1 cellular context compared by ENCODE assay signal in the genomic region with DNA sequence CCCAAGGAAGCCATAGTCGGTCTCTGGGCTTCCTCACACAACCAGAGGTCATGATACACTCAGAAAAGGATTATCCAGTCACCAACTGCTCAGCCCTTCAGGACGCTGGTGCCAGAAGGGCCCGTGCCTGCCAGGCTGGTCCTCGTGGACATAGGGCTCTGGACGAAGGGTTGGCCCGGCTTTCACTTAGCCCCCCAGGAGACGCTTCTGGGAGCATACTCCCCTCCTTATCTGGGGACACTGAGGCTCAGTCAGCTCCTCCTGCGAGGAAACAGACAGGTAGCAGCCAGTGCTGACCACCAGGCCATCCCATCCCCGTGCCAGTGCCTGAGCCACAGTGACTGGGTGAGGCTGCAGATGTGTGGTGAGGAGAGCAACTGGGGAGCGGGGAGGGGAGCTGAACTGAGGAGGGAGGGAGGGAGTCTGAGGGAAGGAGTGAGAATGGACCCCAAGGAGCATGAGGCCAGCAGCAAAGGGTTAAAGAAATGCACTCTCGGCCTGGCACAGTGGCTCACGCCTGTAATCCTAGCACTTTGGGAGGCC.
TF ChIP-seq lines count a peak whose summit lies in the region.

No MANE protein-coding gene starts in this region.

TF ChIP-seq in K562, 482 proteins besides CTCF, POLR2A, EP300 and RAD21 (continued from another document):
- TF ChIP-seq, protein P1, sequence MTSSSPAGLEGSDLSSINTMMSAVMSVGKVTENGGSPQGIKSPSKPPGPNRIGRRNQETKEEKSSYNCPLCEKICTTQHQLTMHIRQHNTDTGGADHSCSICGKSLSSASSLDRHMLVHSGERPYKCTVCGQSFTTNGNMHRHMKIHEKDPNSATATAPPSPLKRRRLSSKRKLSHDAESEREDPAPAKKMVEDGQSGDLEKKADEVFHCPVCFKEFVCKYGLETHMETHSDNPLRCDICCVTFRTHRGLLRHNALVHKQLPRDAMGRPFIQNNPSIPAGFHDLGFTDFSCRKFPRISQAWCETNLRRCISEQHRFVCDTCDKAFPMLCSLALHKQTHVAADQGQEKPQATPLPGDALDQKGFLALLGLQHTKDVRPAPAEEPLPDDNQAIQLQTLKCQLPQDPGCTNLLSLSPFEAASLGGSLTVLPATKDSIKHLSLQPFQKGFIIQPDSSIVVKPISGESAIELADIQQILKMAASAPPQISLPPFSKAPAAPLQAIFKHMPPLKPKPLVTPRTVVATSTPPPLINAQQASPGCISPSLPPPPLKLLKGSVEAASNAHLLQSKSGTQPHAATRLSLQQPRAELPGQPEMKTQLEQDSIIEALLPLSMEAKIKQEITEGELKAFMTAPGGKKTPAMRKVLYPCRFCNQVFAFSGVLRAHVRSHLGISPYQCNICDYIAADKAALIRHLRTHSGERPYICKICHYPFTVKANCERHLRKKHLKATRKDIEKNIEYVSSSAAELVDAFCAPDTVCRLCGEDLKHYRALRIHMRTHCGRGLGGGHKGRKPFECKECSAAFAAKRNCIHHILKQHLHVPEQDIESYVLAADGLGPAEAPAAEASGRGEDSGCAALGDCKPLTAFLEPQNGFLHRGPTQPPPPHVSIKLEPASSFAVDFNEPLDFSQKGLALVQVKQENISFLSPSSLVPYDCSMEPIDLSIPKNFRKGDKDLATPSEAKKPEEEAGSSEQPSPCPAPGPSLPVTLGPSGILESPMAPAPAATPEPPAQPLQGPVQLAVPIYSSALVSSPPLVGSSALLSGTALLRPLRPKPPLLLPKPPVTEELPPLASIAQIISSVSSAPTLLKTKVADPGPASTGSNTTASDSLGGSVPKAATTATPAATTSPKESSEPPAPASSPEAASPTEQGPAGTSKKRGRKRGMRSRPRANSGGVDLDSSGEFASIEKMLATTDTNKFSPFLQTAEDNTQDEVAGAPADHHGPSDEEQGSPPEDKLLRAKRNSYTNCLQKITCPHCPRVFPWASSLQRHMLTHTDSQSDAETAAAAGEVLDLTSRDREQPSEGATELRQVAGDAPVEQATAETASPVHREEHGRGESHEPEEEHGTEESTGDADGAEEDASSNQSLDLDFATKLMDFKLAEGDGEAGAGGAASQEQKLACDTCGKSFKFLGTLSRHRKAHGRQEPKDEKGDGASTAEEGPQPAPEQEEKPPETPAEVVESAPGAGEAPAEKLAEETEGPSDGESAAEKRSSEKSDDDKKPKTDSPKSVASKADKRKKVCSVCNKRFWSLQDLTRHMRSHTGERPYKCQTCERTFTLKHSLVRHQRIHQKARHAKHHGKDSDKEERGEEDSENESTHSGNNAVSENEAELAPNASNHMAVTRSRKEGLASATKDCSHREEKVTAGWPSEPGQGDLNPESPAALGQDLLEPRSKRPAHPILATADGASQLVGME (CRISPR knock-in tag; IDR thresholded peaks at IDR 0.05), result no peak
- TF ChIP-seq BHLHE40 (IDR thresholded peaks at IDR 0.05; ENCODE audit: low read length) (0 out of 2 replicates have a peak, but pooled peaks have one; percentile 1), MAZ (CRISPR knock-in tag; conservative IDR thresholded peaks at IDR 0.05 in 1 of 2, IDR thresholded peaks at IDR 0.05 in 1 of 2) (0 out of 4 replicates have a peak, but pooled peaks of 1 of the 2 experiments have one; percentile 22), ZNF24 (IDR thresholded peaks at IDR 0.05) (no peak), KLF6 (CRISPR knock-in tag; IDR thresholded peaks at IDR 0.05; ENCODE audit: borderline replicate concordance) (no peak), EHMT2 (IDR thresholded peaks at IDR 0.05) (no peak), ZNF79 (CRISPR knock-in tag; IDR thresholded peaks at IDR 0.05; ENCODE audit: low read depth) (no peak), SUPT5H (IDR thresholded peaks at IDR 0.05) (no peak), BRCA1 (IDR thresholded peaks at IDR 0.05) (no peak), BRCA1 (CRISPR knock-in tag; IDR thresholded peaks at IDR 0.05) (no peak), MYC (IDR thresholded peaks at IDR 0.05; ENCODE audit: low read depth, low read length) (no peak), MYC (CRISPR knock-in tag; IDR thresholded peaks at IDR 0.05; ENCODE audit: borderline replicate concordance, low read depth) (0 out of 2 replicates have a peak, but pooled peaks have one; percentile 26), GATAD2A (IDR thresholded peaks at IDR 0.05) (no peak), BACH1 (tag; IDR thresholded peaks at IDR 0.05) (0 out of 2 replicates have a peak, but pooled peaks have one; percentile 26), TCF3 (CRISPR knock-in tag; IDR thresholded peaks at IDR 0.05) (no peak), HNRNPUL1 (IDR thresholded peaks at IDR 0.05; ENCODE audit: low read length) (no peak), CTBP1 (IDR thresholded peaks at IDR 0.05; ENCODE audit: borderline replicate concordance) (no peak), GATA2 (CRISPR knock-in tag; IDR thresholded peaks at IDR 0.05) (no peak), RBFOX2 (IDR thresholded peaks at IDR 0.05; ENCODE audit: low read depth, low read length) (0 out of 2 replicates have a peak, but pooled peaks have one; percentile 20), ZNF184 (CRISPR knock-in tag; IDR thresholded peaks at IDR 0.05) (no peak), ZNF316 (IDR thresholded peaks at IDR 0.05) (no peak), ZNF263 (CRISPR knock-in tag; IDR thresholded peaks at IDR 0.05; ENCODE audit: borderline replicate concordance) (0 out of 2 replicates have a peak, but pooled peaks have one; percentile 7), ZNF408 (CRISPR knock-in tag; IDR thresholded peaks at IDR 0.05; ENCODE audit: low read depth) (no peak), ZNF436 (CRISPR knock-in tag; IDR thresholded peaks at IDR 0.05) (no peak), ZNF778 (CRISPR knock-in tag; IDR thresholded peaks at IDR 0.05) (no peak), ELF1 (tag; IDR thresholded peaks at IDR 0.05) (no peak), ZNF785 (CRISPR knock-in tag; IDR thresholded peaks at IDR 0.05) (no peak), PHF8 (IDR thresholded peaks at IDR 0.05; ENCODE audit: borderline replicate concordance, low read length) (no peak), EGR1 (conservative IDR thresholded peaks at IDR 0.05) (no peak), PYGO2 (tag; IDR thresholded peaks at IDR 0.05) (no peak), CBFB (CRISPR knock-in tag; IDR thresholded peaks at IDR 0.05) (no peak)
- TF ChIP-seq, protein P2, sequence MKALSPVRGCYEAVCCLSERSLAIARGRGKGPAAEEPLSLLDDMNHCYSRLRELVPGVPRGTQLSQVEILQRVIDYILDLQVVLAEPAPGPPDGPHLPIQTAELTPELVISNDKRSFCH (CRISPR knock-in tag; IDR thresholded peaks at IDR 0.05), result no peak
- TF ChIP-seq, protein P2 (tag; IDR thresholded peaks at IDR 0.05), result peak; percentile 59; the same call in 1 of the 2 replicates
- TF ChIP-seq, protein P3, sequence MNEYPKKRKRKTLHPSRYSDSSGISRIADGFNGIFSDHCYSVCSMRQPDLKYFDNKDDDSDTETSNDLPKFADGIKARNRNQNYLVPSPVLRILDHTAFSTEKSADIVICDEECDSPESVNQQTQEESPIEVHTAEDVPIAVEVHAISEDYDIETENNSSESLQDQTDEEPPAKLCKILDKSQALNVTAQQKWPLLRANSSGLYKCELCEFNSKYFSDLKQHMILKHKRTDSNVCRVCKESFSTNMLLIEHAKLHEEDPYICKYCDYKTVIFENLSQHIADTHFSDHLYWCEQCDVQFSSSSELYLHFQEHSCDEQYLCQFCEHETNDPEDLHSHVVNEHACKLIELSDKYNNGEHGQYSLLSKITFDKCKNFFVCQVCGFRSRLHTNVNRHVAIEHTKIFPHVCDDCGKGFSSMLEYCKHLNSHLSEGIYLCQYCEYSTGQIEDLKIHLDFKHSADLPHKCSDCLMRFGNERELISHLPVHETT (CRISPR knock-in tag; conservative IDR thresholded peaks at IDR 0.05 in 1 of 2, IDR thresholded peaks at IDR 0.05 in 1 of 2), result no peak
- TF ChIP-seq, protein P4, sequence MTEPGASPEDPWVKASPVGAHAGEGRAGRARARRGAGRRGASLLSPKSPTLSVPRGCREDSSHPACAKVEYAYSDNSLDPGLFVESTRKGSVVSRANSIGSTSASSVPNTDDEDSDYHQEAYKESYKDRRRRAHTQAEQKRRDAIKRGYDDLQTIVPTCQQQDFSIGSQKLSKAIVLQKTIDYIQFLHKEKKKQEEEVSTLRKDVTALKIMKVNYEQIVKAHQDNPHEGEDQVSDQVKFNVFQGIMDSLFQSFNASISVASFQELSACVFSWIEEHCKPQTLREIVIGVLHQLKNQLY (CRISPR knock-in tag; conservative IDR thresholded peaks at IDR 0.05), result no peak
- TF ChIP-seq, protein P5, sequence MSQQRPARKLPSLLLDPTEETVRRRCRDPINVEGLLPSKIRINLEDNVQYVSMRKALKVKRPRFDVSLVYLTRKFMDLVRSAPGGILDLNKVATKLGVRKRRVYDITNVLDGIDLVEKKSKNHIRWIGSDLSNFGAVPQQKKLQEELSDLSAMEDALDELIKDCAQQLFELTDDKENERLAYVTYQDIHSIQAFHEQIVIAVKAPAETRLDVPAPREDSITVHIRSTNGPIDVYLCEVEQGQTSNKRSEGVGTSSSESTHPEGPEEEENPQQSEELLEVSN (IDR thresholded peaks at IDR 0.05; ENCODE audit: borderline replicate concordance in 1 of 2, extremely low read depth in 1 of 2, insufficient read depth in 1 of 2, insufficient read length in 1 of 2, low read depth in 1 of 2, low read length in 1 of 2, poor library complexity in 1 of 2, severe bottlenecking in 1 of 2), result peak in 1 of 2 experiments; percentile 4
- TF ChIP-seq, protein P6, sequence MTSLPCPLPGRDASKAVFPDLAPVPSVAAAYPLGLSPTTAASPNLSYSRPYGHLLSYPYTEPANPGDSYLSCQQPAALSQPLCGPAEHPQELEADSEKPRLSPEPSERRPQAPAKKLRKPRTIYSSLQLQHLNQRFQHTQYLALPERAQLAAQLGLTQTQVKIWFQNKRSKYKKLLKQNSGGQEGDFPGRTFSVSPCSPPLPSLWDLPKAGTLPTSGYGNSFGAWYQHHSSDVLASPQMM (CRISPR knock-in tag; IDR thresholded peaks at IDR 0.05), result no peak
